In genomic region chr6:131062245-131063027, GRCh38 we compare ENCODE assay signal across 8 cellular contexts. TPM values are rescaled to one million over a fixed set of nuclear protein-coding genes. Genes with fewer than 3 reads are reported as not detected.
DNase-seq lines count a peak whose midpoint lies in the region; ATAC-seq and TF ChIP-seq lines count a peak whose summit lies in the region.

No MANE protein-coding gene starts in this region.

- H3K36me3 ChIP-seq in kidney epithelial cell (ENCODE audit: control insufficient read depth, insufficient read depth, low read length), result no peaks in the 10 kb centered on the region

- peak; percentile 37 for DNase-seq in GM10266 (ENCODE audit: extremely low spot score)
- peak; percentile 0 for DNase-seq in T follicular helper cell (ENCODE audit: low read depth)
- DNase-seq in caudate nucleus (lab: John Stamatoyannopoulos, UW), result peak in 39 of 61 donors; percentile 9 to 72 (median 44)
- no peak for DNase-seq in kidney epithelial cell (ENCODE audit: low read depth)
- peak; percentile 7 for DNase-seq in stimulated activated CD4-positive, alpha-beta T cell treated with anti-CD3 and anti-CD28 coated beads, Interleukin-4, amount 100 ng/mL, for 24 hours

- ATAC-seq in HG02763 (IDR thresholded peaks at IDR 0.05; ENCODE audit: unreplicated experiment) (peak; percentile 16), HG03039 (IDR thresholded peaks at IDR 0.05; ENCODE audit: unreplicated experiment) (no peak), GM18517 (IDR thresholded peaks at IDR 0.05; ENCODE audit: unreplicated experiment) (no peak)

- H3K27me3 ChIP-seq in kidney epithelial cell (ENCODE audit: control insufficient read depth, insufficient read depth, low read length), result no peaks in the 10 kb centered on the region

- H3K4me3 ChIP-seq in kidney epithelial cell (ENCODE audit: low read depth, low read length), result peak overlapping the region; percentile 93

- TF ChIP-seq CTCF in GM10266 (IDR thresholded peaks at IDR 0.05; ENCODE audit: control insufficient read depth, insufficient read depth, low read depth, missing control alignments), result no peak
- TF ChIP-seq CTCF in kidney epithelial cell (IDR thresholded peaks at IDR 0.05; ENCODE audit: insufficient read depth, low read length, poor library complexity, severe bottlenecking), result no peak

- peak overlapping the region; percentile 93 for H3K27ac ChIP-seq in caudate nucleus (ENCODE audit: low read depth, low read length)

RNA-seq across cellular contexts. Expression of gene EPB41L2, which starts 0.6 kb away (rescaled TPM):
- total RNA-seq in kidney epithelial cell, result 48.2 and 48.7 TPM in 2 replicates
